ENCODE assay signal across 18 cellular contexts in the genomic region with DNA sequence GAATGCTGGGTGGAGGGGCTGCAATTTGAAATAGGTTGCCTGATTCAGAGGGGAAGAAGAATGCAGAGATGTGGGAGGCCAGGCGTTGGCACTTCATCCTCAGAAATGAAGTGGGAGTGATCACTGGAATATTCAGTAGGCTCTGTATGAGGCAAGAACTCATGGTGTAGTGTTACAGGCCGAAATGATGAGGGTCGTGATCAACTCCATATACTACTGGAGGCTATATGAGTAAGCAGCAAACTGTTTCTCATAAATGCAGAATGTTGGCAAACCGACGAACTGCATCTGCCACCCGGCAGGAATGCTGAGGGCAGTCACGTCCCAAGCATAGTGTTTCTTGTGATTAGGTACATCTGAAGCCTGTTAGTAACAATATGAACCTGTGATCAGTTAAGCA. TPM values are rescaled to one million over a fixed set of nuclear protein-coding genes. Genes with fewer than 3 reads are reported as not detected.
DNase-seq lines count a peak whose midpoint lies in the region; ATAC-seq and TF ChIP-seq lines count a peak whose summit lies in the region.
"Had no signal": no experiment of that assay in that cellular context is flagged by ENCODE, and none has a peak within 500 bp of the region (broad histone marks: within the 10 kb centered on the region; RNA-seq: fewer than 3 reads in every experiment).

No MANE protein-coding gene starts in this region.

- no peak overlapping the region for H2BK12ac ChIP-seq in mesenchymal stem cell (ENCODE audit: low read length in 2 of 2)

- H4K8ac ChIP-seq in mesenchymal stem cell (ENCODE audit: low read length) = no peak overlapping the region

- no peak for ATAC-seq in left lobe of liver
- ATAC-seq: pancreas had no signal

- TF ChIP-seq CTCF in cardiac fibroblast (IDR thresholded peaks at IDR 0.05; ENCODE audit: low read depth, low read length) (no peak), BE2C (IDR thresholded peaks at IDR 0.05; ENCODE audit: low read depth, low read length) (no peak)

- H3K4me2 ChIP-seq in mesenchymal stem cell (ENCODE audit: low read length, poor library complexity, severe bottlenecking) = no peak overlapping the region

- no peak overlapping the region for H3K18ac ChIP-seq in mesenchymal stem cell (ENCODE audit: low read depth in 1 of 2, low read length in 2 of 2)

- peak overlapping the region; percentile 43 for H3K27ac ChIP-seq in mesenchymal stem cell (ENCODE audit: low read length, poor library complexity, severe bottlenecking)
- H3K27ac ChIP-seq: cardiac muscle cell, gastrocnemius medialis, pancreas, VCaP had no signal

- H3K9me3 ChIP-seq in MG63 (peaks cover 3% of the 10 kb centered on the region; the same call in 1 of the 2 replicates), mesenchymal stem cell (ENCODE audit: control insufficient read depth, low read length) (no peaks in the 10 kb centered on the region), BE2C (no peaks in the 10 kb centered on the region)
- H3K9me3 ChIP-seq: gastrocnemius medialis, pancreas had no signal

- H3K4ac ChIP-seq in mesenchymal stem cell (ENCODE audit: low read depth in 1 of 2, low read length in 2 of 2) = no peak overlapping the region

- no peak overlapping the region for H2BK120ac ChIP-seq in mesenchymal stem cell (ENCODE audit: low read depth, low read length)

- H3K23ac ChIP-seq in mesenchymal stem cell (ENCODE audit: low read length in 2 of 2) = no peak overlapping the region

- no peaks in the 10 kb centered on the region for H3K27me3 ChIP-seq in MG63
- no peaks in the 10 kb centered on the region for H3K27me3 ChIP-seq in mesenchymal stem cell (ENCODE audit: control insufficient read depth in 1 of 2, insufficient read depth in 1 of 2, low read length in 2 of 2)
- no peaks in the 10 kb centered on the region for H3K27me3 ChIP-seq in BE2C
- H3K27me3 ChIP-seq: cardiac muscle cell, gastrocnemius medialis, pancreas had no signal

- H2AFZ ChIP-seq in mesenchymal stem cell (ENCODE audit: low read depth, low read length) = no peak overlapping the region

- H3K4me3 ChIP-seq in MG63 (no peak overlapping the region), cardiac fibroblast (replicated peaks in 1 of 2; ENCODE audit: low read depth in 2 of 2, low read length in 2 of 2) (no peak overlapping the region), mesenchymal stem cell (ENCODE audit: insufficient read depth in 1 of 2, low read depth in 1 of 2, low read length in 2 of 2) (peak overlapping the region in 1 of 2 experiments; percentile 21), BE2C (ENCODE audit: low read depth, low read length) (no peak overlapping the region)
- H3K4me3 ChIP-seq: cardiac muscle cell, gastrocnemius medialis, pancreas had no signal

- H3K14ac ChIP-seq in mesenchymal stem cell (ENCODE audit: low read length in 2 of 2) = no peak overlapping the region

- H3K36me3 ChIP-seq in MG63 = peaks cover 19% of the 10 kb centered on the region
- H3K36me3 ChIP-seq in mesenchymal stem cell (ENCODE audit: control insufficient read depth in 1 of 2, insufficient read depth in 2 of 2, low read depth in 1 of 2, low read length in 2 of 2) = no peaks in the 10 kb centered on the region
- H3K36me3 ChIP-seq in BE2C = no peaks in the 10 kb centered on the region
- H3K36me3 ChIP-seq: cardiac muscle cell, gastrocnemius medialis, pancreas had no signal

- H2AK5ac ChIP-seq in mesenchymal stem cell (ENCODE audit: low read length, severe bottlenecking) = no peak overlapping the region

- H3K79me1 ChIP-seq in mesenchymal stem cell (replicated peaks; ENCODE audit: low read length, poor library complexity, severe bottlenecking) = no peaks in the 10 kb centered on the region

- H4K91ac ChIP-seq in mesenchymal stem cell (ENCODE audit: low read length) = no peak overlapping the region

- WGBS in mesenchymal stem cell = 95% methylated on average over 6 of the region's 7 CpGs

- H2BK5ac ChIP-seq in mesenchymal stem cell (ENCODE audit: low read depth, low read length, poor library complexity, severe bottlenecking) = no peak overlapping the region

- in situ Hi-C loops in Caki2 (cut with HindIII; ENCODE audit: low pct_unique_long_range_greater_than_20kb, low sequenced_read_pairs) = no loop called here

- no peak overlapping the region for H3K9ac ChIP-seq in mesenchymal stem cell (ENCODE audit: low read length)

- H3K4me1 ChIP-seq in mesenchymal stem cell (ENCODE audit: control insufficient read depth, insufficient read depth, low read depth, low read length) = no peaks in the 10 kb centered on the region
- no peaks in the 10 kb centered on the region for H3K4me1 ChIP-seq in BE2C
- H3K4me1 ChIP-seq: gastrocnemius medialis, pancreas had no signal

- DNase-seq in Caki2 (ENCODE audit: low read depth) = peak; percentile 59
- peak; percentile 95 for DNase-seq in MG63
- peak; percentile 29 to 74 for DNase-seq in cardiac fibroblast (ENCODE audit: low read depth in 2 of 2)
- DNase-seq in mesenchymal stem cell = no peak
- no peak for DNase-seq in BE2C
- no peak for DNase-seq in left lobe of liver (ENCODE audit: low spot score)
- DNase-seq in NCI-H524 (lab: John Stamatoyannopoulos, UW) = no peak
- no peak for DNase-seq in NCI-H1092 (lab: John Stamatoyannopoulos, UW)
- DNase-seq: activated T-cell treated with anti-CD3 and anti-CD28 coated beads, Interleukin-2, amount 50 U/mL, for 24 hours; CD4-positive, alpha-beta memory T cell; gastrocnemius medialis; KG1; pancreas; stimulated activated CD4-positive, alpha-beta T cell treated with anti-CD3 and anti-CD28 coated beads, Interleukin-1b, Interleukin-23, amount 100 ng/mL, for 48 hours; stimulated activated naive CD4-positive, alpha-beta T cell had no signal

- H2BK15ac ChIP-seq in mesenchymal stem cell (ENCODE audit: low read depth, poor library complexity, severe bottlenecking) = no peak overlapping the region

RNA-seq across cellular contexts. Expression of gene KCNS1, which starts 12.7 kb away (rescaled TPM):
- not detected in 2 replicates for total RNA-seq in Caki2 (2014; rRNA removed; shearing (Covaris generic); ENCODE audit: low replicate concordance)
- 0.05 and 0.30 TPM in 2 replicates for total RNA-seq in MG63 (2014; rRNA removed; shearing (Covaris generic); ENCODE audit: low replicate concordance)
- polyA plus RNA-seq in mesenchymal stem cell (2013, experiment 1 of 2) = 0.03 TPM
- polyA plus RNA-seq in mesenchymal stem cell (2013, experiment 2 of 2) = 0.01 TPM
- polyA plus RNA-seq in BE2C (2012; ENCODE audit: insufficient read depth, insufficient read length, low read depth) = 0.23 TPM
- not detected for total RNA-seq in left lobe of liver
- total RNA-seq: cardiac muscle cell, gastrocnemius medialis had no signal
- polyA plus RNA-seq: cardiac muscle cell had no signal

RNA-seq across cellular contexts. Expression of gene WFDC5, which starts 26.7 kb away (rescaled TPM):
- total RNA-seq in Caki2 (2014; rRNA removed; shearing (Covaris generic); ENCODE audit: low replicate concordance) = not detected in 2 replicates
- not detected in 2 replicates for total RNA-seq in MG63 (2014; rRNA removed; shearing (Covaris generic); ENCODE audit: low replicate concordance)
- polyA plus RNA-seq in mesenchymal stem cell (2013, experiment 1 of 2) = not detected
- polyA plus RNA-seq in mesenchymal stem cell (2013, experiment 2 of 2) = not detected
- polyA plus RNA-seq in BE2C (2012; ENCODE audit: insufficient read depth, insufficient read length, low read depth) = not detected
- total RNA-seq in left lobe of liver = not detected
- total RNA-seq: cardiac muscle cell; CD4-positive, alpha-beta memory T cell; gastrocnemius medialis; H1; pancreas had no signal
- polyA plus RNA-seq: cardiac muscle cell; CD4-positive, alpha-beta memory T cell; H1; pancreas had no signal

RNA-seq across cellular contexts. Expression of gene WFDC12, which starts 36.0 kb away (rescaled TPM):
- not detected in 2 replicates for total RNA-seq in Caki2 (2014; rRNA removed; shearing (Covaris generic); ENCODE audit: low replicate concordance)
- total RNA-seq in MG63 (2014; rRNA removed; shearing (Covaris generic); ENCODE audit: low replicate concordance) = not detected in 2 replicates
- not detected for polyA plus RNA-seq in mesenchymal stem cell (2013, experiment 1 of 2)
- not detected for polyA plus RNA-seq in mesenchymal stem cell (2013, experiment 2 of 2)
- not detected for polyA plus RNA-seq in BE2C (2012; ENCODE audit: insufficient read depth, insufficient read length, low read depth)
- total RNA-seq in left lobe of liver = not detected
- total RNA-seq: cardiac muscle cell; CD4-positive, alpha-beta memory T cell; gastrocnemius medialis; H1; pancreas had no signal
- polyA plus RNA-seq: cardiac muscle cell; CD4-positive, alpha-beta memory T cell; H1; pancreas had no signal

Comparison
In these comparisons a context has a peak if more than half of its experiments do, and no peak if none do; other contexts are left out.
1. DNase-seq: peak in Caki2 (single experiment), MG63 (single experiment) and cardiac fibroblast (2 of 2); none in mesenchymal stem cell (single experiment), BE2C (single experiment), left lobe of liver (single experiment), NCI-H524 (0 of 2) and NCI-H1092 (single experiment).